Comparison of ENCODE assay signal across 8 cellular contexts in genomic region chr4:153257151-153257620, GRCh38. TPM values are rescaled to one million over a fixed set of nuclear protein-coding genes. Genes with fewer than 3 reads are reported as not detected.
DNase-seq lines count a peak whose midpoint lies in the region; ATAC-seq, FAIRE-seq and TF ChIP-seq lines count a peak whose summit lies in the region.

No MANE protein-coding gene starts in this region.

- FAIRE-seq in frontal cortex (lab: Jason Lieb, UNC) = no peak

- ATAC-seq in GM18870 (IDR thresholded peaks at IDR 0.05; ENCODE audit: unreplicated experiment) (peak; percentile 73), HG03045 (IDR thresholded peaks at IDR 0.05; ENCODE audit: unreplicated experiment) (peak; percentile 87), HG03095 (IDR thresholded peaks at IDR 0.05; ENCODE audit: unreplicated experiment) (no peak)

- H3K4me3 ChIP-seq in retinal pigment epithelial cell (ENCODE audit: low read length) = peak overlapping the region; percentile 33

- peak; percentile 39 to 56 for DNase-seq in activated CD4-positive, alpha-beta T cell treated with anti-CD3 and anti-CD28 coated beads, Interleukin-2, amount 50 U/mL, for 48 hours
- DNase-seq in frontal cortex (ENCODE audit: low spot score in 2 of 2) (peak; percentile 49 to 65), retinal pigment epithelial cell (ENCODE audit: low read depth) (peak; percentile 34), NOMO-1 treated with dmso at 0.1 percent for 144 hours (lab: John Stamatoyannopoulos, UW; ENCODE audit: unreplicated experiment) (no peak), NCI-H1092 (lab: John Stamatoyannopoulos, UW) (no peak)

- no peak for TF ChIP-seq CTCF in retinal pigment epithelial cell (conservative IDR thresholded peaks at IDR 0.05; ENCODE audit: low read depth, low read length)

RNA-seq across cellular contexts. Expression of gene TRIM2, which starts 52.9 kb away (rescaled TPM):
- 1,036 TPM for total RNA-seq in frontal cortex

Comparison
In these comparisons a context has a peak if more than half of its experiments do, and no peak if none do; other contexts are left out.
1. DNase-seq: peak in activated CD4-positive, alpha-beta T cell treated with anti-CD3 and anti-CD28 coated beads, Interleukin-2, amount 50 U/mL, for 48 hours (2 of 2), frontal cortex (2 of 2) and retinal pigment epithelial cell (single experiment); none in NOMO-1 treated with dmso at 0.1 percent for 144 hours (single experiment) and NCI-H1092 (single experiment).